ENCODE assay signal across 1 cellular context in the genomic region with DNA sequence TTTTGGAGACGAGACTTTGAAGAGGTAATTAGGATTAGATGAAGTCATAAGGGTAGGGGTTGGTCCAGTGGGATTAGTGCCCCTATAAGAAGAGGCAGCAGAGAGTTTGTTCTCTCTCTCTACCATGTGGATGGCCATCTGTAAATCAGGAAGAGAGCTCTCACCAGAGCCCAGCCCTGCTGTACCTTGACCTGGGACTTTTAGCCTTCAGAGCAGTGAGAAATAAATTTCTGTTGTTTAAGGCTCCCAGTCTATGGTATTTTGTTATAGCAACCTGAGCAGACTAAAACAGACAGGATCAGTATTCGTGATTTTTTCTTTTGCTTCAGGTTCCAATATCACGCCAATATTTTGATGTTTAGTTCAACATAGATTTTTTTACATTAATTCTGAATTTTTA.
TF ChIP-seq lines count a peak whose summit lies in the region.

No MANE protein-coding gene starts in this region.

TF ChIP-seq in HepG2, 621 proteins besides CTCF, POLR2A, EP300 and RAD21 (continued from another document and continues in another):
- TF ChIP-seq CENPBD1 (CRISPR knock-in tag; IDR thresholded peaks at IDR 0.05; ENCODE audit: borderline replicate concordance, low read depth) (no peak), ZZZ3 (CRISPR knock-in tag; IDR thresholded peaks at IDR 0.05; ENCODE audit: borderline replicate concordance) (no peak), ZNF264 (CRISPR knock-in tag; IDR thresholded peaks at IDR 0.05) (peak; percentile 65; the same call in 1 of the 2 replicates), KLF9 (CRISPR knock-in tag; IDR thresholded peaks at IDR 0.05; ENCODE audit: low read depth) (no peak), MXD4 (CRISPR knock-in tag; IDR thresholded peaks at IDR 0.05) (no peak), ZNF205 (CRISPR knock-in tag; IDR thresholded peaks at IDR 0.05) (no peak), MZF1 (CRISPR knock-in tag; IDR thresholded peaks at IDR 0.05; ENCODE audit: borderline replicate concordance) (no peak), ZNF501 (CRISPR knock-in tag; IDR thresholded peaks at IDR 0.05) (no peak), E2F2 (CRISPR knock-in tag; IDR thresholded peaks at IDR 0.05; ENCODE audit: borderline replicate concordance) (no peak), ATF7 (IDR thresholded peaks at IDR 0.05) (no peak), ATF7 (CRISPR knock-in tag; IDR thresholded peaks at IDR 0.05) (no peak), ELF1 (CRISPR knock-in tag; IDR thresholded peaks at IDR 0.05) (0 out of 2 replicates have a peak, but pooled peaks have one; percentile 23), MED13 (CRISPR knock-in tag; IDR thresholded peaks at IDR 0.05) (no peak), ZNF138 (CRISPR knock-in tag; IDR thresholded peaks at IDR 0.05; ENCODE audit: low read depth) (no peak), CREB1 (IDR thresholded peaks at IDR 0.05) (no peak), CREB1 (CRISPR knock-in tag; IDR thresholded peaks at IDR 0.05) (0 out of 2 replicates have a peak, but pooled peaks have one; percentile 21), GATAD1 (CRISPR knock-in tag; IDR thresholded peaks at IDR 0.05) (no peak), ZNF570 (CRISPR knock-in tag; IDR thresholded peaks at IDR 0.05; ENCODE audit: borderline replicate concordance) (no peak), TEAD2 (CRISPR knock-in tag; IDR thresholded peaks at IDR 0.05) (no peak), ZBTB42 (CRISPR knock-in tag; IDR thresholded peaks at IDR 0.05) (no peak), GPN1 (CRISPR knock-in tag; IDR thresholded peaks at IDR 0.05; ENCODE audit: borderline replicate concordance) (no peak), ZNF629 (CRISPR knock-in tag; conservative IDR thresholded peaks at IDR 0.05) (no peak), SMC3 (IDR thresholded peaks at IDR 0.05; ENCODE audit: low read length) (no peak), PHF20 (CRISPR knock-in tag; IDR thresholded peaks at IDR 0.05) (no peak), SIN3A (IDR thresholded peaks at IDR 0.05; ENCODE audit: borderline replicate concordance, low read depth, low read length) (no peak), TBL1XR1 (IDR thresholded peaks at IDR 0.05; ENCODE audit: borderline replicate concordance, low read length, partially characterized antibody) (no peak), ZBTB7B (CRISPR knock-in tag; IDR thresholded peaks at IDR 0.05) (no peak), ZNF782 (CRISPR knock-in tag; IDR thresholded peaks at IDR 0.05; ENCODE audit: borderline replicate concordance) (no peak), NCOA2 (CRISPR knock-in tag; IDR thresholded peaks at IDR 0.05) (0 out of 2 replicates have a peak, but pooled peaks have one; percentile 13), ZBTB43 (CRISPR knock-in tag; conservative IDR thresholded peaks at IDR 0.05) (no peak), ZNF343 (CRISPR knock-in tag; IDR thresholded peaks at IDR 0.05) (no peak), ZNF431 (CRISPR knock-in tag; IDR thresholded peaks at IDR 0.05; ENCODE audit: borderline replicate concordance, low read depth) (no peak), ZNF513 (CRISPR knock-in tag; conservative IDR thresholded peaks at IDR 0.05) (no peak), RAD51 (IDR thresholded peaks at IDR 0.05; ENCODE audit: borderline replicate concordance) (no peak), ZNF704 (CRISPR knock-in tag; IDR thresholded peaks at IDR 0.05; ENCODE audit: borderline replicate concordance) (no peak)
- TF ChIP-seq, protein P1, sequence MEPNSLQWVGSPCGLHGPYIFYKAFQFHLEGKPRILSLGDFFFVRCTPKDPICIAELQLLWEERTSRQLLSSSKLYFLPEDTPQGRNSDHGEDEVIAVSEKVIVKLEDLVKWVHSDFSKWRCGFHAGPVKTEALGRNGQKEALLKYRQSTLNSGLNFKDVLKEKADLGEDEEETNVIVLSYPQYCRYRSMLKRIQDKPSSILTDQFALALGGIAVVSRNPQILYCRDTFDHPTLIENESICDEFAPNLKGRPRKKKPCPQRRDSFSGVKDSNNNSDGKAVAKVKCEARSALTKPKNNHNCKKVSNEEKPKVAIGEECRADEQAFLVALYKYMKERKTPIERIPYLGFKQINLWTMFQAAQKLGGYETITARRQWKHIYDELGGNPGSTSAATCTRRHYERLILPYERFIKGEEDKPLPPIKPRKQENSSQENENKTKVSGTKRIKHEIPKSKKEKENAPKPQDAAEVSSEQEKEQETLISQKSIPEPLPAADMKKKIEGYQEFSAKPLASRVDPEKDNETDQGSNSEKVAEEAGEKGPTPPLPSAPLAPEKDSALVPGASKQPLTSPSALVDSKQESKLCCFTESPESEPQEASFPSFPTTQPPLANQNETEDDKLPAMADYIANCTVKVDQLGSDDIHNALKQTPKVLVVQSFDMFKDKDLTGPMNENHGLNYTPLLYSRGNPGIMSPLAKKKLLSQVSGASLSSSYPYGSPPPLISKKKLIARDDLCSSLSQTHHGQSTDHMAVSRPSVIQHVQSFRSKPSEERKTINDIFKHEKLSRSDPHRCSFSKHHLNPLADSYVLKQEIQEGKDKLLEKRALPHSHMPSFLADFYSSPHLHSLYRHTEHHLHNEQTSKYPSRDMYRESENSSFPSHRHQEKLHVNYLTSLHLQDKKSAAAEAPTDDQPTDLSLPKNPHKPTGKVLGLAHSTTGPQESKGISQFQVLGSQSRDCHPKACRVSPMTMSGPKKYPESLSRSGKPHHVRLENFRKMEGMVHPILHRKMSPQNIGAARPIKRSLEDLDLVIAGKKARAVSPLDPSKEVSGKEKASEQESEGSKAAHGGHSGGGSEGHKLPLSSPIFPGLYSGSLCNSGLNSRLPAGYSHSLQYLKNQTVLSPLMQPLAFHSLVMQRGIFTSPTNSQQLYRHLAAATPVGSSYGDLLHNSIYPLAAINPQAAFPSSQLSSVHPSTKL (CRISPR knock-in tag; IDR thresholded peaks at IDR 0.05) = peak; percentile 62
- TF ChIP-seq, protein P2, sequence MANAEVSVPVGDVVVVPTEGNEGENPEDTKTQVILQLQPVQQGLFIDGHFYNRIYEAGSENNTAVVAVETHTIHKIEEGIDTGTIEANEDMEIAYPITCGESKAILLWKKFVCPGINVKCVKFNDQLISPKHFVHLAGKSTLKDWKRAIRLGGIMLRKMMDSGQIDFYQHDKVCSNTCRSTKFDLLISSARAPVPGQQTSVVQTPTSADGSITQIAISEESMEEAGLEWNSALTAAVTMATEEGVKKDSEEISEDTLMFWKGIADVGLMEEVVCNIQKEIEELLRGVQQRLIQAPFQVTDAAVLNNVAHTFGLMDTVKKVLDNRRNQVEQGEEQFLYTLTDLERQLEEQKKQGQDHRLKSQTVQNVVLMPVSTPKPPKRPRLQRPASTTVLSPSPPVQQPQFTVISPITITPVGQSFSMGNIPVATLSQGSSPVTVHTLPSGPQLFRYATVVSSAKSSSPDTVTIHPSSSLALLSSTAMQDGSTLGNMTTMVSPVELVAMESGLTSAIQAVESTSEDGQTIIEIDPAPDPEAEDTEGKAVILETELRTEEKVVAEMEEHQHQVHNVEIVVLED (CRISPR knock-in tag; IDR thresholded peaks at IDR 0.05; ENCODE audit: borderline replicate concordance) = no peak
- TF ChIP-seq, protein P3, sequence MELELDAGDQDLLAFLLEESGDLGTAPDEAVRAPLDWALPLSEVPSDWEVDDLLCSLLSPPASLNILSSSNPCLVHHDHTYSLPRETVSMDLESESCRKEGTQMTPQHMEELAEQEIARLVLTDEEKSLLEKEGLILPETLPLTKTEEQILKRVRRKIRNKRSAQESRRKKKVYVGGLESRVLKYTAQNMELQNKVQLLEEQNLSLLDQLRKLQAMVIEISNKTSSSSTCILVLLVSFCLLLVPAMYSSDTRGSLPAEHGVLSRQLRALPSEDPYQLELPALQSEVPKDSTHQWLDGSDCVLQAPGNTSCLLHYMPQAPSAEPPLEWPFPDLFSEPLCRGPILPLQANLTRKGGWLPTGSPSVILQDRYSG (CRISPR knock-in tag; IDR thresholded peaks at IDR 0.05) = no peak
- TF ChIP-seq, protein P4, sequence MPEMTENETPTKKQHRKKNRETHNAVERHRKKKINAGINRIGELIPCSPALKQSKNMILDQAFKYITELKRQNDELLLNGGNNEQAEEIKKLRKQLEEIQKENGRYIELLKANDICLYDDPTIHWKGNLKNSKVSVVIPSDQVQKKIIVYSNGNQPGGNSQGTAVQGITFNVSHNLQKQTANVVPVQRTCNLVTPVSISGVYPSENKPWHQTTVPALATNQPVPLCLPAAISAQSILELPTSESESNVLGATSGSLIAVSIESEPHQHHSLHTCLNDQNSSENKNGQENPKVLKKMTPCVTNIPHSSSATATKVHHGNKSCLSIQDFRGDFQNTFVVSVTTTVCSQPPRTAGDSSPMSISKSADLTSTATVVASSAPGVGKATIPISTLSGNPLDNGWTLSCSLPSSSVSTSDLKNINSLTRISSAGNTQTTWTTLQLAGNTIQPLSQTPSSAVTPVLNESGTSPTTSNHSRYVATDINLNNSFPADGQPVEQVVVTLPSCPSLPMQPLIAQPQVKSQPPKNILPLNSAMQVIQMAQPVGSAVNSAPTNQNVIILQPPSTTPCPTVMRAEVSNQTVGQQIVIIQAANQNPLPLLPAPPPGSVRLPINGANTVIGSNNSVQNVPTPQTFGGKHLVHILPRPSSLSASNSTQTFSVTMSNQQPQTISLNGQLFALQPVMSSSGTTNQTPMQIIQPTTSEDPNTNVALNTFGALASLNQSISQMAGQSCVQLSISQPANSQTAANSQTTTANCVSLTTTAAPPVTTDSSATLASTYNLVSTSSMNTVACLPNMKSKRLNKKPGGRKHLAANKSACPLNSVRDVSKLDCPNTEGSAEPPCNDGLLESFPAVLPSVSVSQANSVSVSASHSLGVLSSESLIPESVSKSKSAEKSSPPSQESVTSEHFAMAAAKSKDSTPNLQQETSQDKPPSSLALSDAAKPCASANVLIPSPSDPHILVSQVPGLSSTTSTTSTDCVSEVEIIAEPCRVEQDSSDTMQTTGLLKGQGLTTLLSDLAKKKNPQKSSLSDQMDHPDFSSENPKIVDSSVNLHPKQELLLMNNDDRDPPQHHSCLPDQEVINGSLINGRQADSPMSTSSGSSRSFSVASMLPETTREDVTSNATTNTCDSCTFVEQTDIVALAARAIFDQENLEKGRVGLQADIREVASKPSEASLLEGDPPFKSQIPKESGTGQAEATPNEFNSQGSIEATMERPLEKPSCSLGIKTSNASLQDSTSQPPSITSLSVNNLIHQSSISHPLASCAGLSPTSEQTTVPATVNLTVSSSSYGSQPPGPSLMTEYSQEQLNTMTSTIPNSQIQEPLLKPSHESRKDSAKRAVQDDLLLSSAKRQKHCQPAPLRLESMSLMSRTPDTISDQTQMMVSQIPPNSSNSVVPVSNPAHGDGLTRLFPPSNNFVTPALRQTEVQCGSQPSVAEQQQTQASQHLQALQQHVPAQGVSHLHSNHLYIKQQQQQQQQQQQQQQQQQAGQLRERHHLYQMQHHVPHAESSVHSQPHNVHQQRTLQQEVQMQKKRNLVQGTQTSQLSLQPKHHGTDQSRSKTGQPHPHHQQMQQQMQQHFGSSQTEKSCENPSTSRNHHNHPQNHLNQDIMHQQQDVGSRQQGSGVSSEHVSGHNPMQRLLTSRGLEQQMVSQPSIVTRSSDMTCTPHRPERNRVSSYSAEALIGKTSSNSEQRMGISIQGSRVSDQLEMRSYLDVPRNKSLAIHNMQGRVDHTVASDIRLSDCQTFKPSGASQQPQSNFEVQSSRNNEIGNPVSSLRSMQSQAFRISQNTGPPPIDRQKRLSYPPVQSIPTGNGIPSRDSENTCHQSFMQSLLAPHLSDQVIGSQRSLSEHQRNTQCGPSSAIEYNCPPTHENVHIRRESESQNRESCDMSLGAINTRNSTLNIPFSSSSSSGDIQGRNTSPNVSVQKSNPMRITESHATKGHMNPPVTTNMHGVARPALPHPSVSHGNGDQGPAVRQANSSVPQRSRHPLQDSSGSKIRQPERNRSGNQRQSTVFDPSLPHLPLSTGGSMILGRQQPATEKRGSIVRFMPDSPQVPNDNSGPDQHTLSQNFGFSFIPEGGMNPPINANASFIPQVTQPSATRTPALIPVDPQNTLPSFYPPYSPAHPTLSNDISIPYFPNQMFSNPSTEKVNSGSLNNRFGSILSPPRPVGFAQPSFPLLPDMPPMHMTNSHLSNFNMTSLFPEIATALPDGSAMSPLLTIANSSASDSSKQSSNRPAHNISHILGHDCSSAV (CRISPR knock-in tag; IDR thresholded peaks at IDR 0.05; ENCODE audit: borderline replicate concordance) = no peak
- TF ChIP-seq, protein P5, sequence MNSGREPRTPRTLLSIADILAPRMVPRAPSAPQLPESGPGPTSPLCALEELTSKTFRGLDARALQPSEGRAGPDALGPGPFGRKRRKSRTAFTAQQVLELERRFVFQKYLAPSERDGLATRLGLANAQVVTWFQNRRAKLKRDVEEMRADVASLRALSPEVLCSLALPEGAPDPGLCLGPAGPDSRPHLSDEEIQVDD (CRISPR knock-in tag; IDR thresholded peaks at IDR 0.05; ENCODE audit: borderline replicate concordance) = no peak
